1 cellular context compared by ENCODE assay signal in the genomic region with DNA sequence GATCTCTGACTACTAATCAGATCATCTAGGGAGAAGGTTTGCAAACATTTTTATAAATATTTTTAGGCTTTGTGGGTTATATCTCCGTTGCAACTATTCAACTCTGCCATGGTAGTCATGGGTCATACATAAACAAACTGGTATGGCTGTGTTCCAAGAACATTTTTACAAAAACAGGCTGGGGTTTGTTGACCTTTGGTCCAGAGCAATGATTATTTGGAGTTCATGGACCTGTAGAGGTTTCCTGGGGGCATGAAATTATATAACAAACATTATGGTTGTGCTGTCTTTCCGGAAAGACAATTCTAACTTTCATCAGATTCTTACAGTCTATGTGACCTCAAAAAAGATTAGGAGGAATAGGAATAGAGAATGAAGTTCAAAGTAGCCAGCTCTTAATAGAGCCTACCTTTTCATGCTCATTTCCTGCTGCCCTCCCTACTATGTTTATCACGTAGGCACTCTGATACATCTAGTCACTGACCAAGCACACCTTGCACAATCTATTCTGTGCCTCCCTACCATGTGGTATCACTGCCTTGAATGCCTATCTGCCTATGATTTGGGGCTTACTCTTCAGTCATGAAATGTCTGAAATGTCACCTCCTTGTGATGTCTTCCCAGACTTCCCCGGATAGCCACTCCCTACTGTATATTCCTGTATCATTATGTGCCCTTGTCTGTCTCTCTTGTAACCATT.
TF ChIP-seq lines count a peak whose summit lies in the region.

No MANE protein-coding gene starts in this region.

TF ChIP-seq in HepG2, 621 proteins besides CTCF, POLR2A, EP300 and RAD21 (continued from another document and continues in another):
- TF ChIP-seq NR2F6 (IDR thresholded peaks at IDR 0.05) (peak; percentile 94), NR2F6 (CRISPR knock-in tag; IDR thresholded peaks at IDR 0.05) (peak; percentile 89), MEIS2 (CRISPR knock-in tag; IDR thresholded peaks at IDR 0.05) (peak; percentile 36), NFE2L1 (CRISPR knock-in tag; IDR thresholded peaks at IDR 0.05; ENCODE audit: borderline replicate concordance) (no peak), SKI (IDR thresholded peaks at IDR 0.05; ENCODE audit: partially characterized antibody) (peak; percentile 85), ZNF747 (CRISPR knock-in tag; IDR thresholded peaks at IDR 0.05; ENCODE audit: borderline replicate concordance) (peak; percentile 78; the same call in 1 of the 2 replicates), ZBTB44 (CRISPR knock-in tag; IDR thresholded peaks at IDR 0.05) (no peak), RORA (CRISPR knock-in tag; IDR thresholded peaks at IDR 0.05) (peak; percentile 72; the same call in 1 of the 2 replicates), MED8 (CRISPR knock-in tag; IDR thresholded peaks at IDR 0.05; ENCODE audit: insufficient replicate concordance) (no peak), NBN (conservative IDR thresholded peaks at IDR 0.05) (no peak), HMG20A (CRISPR knock-in tag; IDR thresholded peaks at IDR 0.05; ENCODE audit: borderline replicate concordance) (peak; percentile 89), RNF2 (conservative IDR thresholded peaks at IDR 0.05; ENCODE audit: low read depth) (no peak), ZNF570 (CRISPR knock-in tag; IDR thresholded peaks at IDR 0.05; ENCODE audit: borderline replicate concordance) (no peak), ZNF629 (CRISPR knock-in tag; conservative IDR thresholded peaks at IDR 0.05) (peak; percentile 42; the same call in 1 of the 2 replicates), CCAR2 (optimal IDR thresholded peaks at IDR 0.05; ENCODE audit: low read depth, low read length) (no peak), ZFP91 (CRISPR knock-in tag; IDR thresholded peaks at IDR 0.05; ENCODE audit: borderline replicate concordance) (no peak; the same call in 1 of the 2 replicates), KLF16 (CRISPR knock-in tag; IDR thresholded peaks at IDR 0.05) (peak in 1 of 2 experiments; percentile 91; a peak in 2 of 4 replicates), MED1 (CRISPR knock-in tag; IDR thresholded peaks at IDR 0.05) (peak; percentile 98), TEAD3 (CRISPR knock-in tag; optimal IDR thresholded peaks at IDR 0.05; ENCODE audit: borderline replicate concordance) (peak; percentile 76), THYN1 (CRISPR knock-in tag; IDR thresholded peaks at IDR 0.05; ENCODE audit: borderline replicate concordance, low read depth) (no peak), IKZF5 (CRISPR knock-in tag; IDR thresholded peaks at IDR 0.05) (peak; percentile 90), ZNF614 (CRISPR knock-in tag; IDR thresholded peaks at IDR 0.05; ENCODE audit: borderline replicate concordance) (peak; percentile 90), CEBPB (IDR thresholded peaks at IDR 0.05; ENCODE audit: borderline replicate concordance, low read depth, low read length) (peak; percentile 96), IKZF1 (IDR thresholded peaks at IDR 0.05) (no peak), BHLHE40 (IDR thresholded peaks at IDR 0.05; ENCODE audit: low read length) (no peak), ZNF543 (CRISPR knock-in tag; IDR thresholded peaks at IDR 0.05) (0 out of 2 replicates have a peak, but pooled peaks have one; percentile 40), HDAC2 (CRISPR knock-in tag; IDR thresholded peaks at IDR 0.05) (peak; percentile 83), BRD4 (CRISPR knock-in tag; IDR thresholded peaks at IDR 0.05) (peak; percentile 61; the same call in 1 of the 2 replicates), SAP130 (CRISPR knock-in tag; IDR thresholded peaks at IDR 0.05; ENCODE audit: low read depth) (peak; percentile 70), ARNT2 (CRISPR knock-in tag; IDR thresholded peaks at IDR 0.05; ENCODE audit: low read depth) (peak; percentile 55; the same call in 1 of the 2 replicates), SMYD3 (CRISPR knock-in tag; IDR thresholded peaks at IDR 0.05) (no peak; the same call in 1 of the 2 replicates), SRF (IDR thresholded peaks at IDR 0.05; ENCODE audit: low read depth, low read length) (no peak), NR3C1 (CRISPR knock-in tag; IDR thresholded peaks at IDR 0.05) (no peak)
- TF ChIP-seq, protein P1, sequence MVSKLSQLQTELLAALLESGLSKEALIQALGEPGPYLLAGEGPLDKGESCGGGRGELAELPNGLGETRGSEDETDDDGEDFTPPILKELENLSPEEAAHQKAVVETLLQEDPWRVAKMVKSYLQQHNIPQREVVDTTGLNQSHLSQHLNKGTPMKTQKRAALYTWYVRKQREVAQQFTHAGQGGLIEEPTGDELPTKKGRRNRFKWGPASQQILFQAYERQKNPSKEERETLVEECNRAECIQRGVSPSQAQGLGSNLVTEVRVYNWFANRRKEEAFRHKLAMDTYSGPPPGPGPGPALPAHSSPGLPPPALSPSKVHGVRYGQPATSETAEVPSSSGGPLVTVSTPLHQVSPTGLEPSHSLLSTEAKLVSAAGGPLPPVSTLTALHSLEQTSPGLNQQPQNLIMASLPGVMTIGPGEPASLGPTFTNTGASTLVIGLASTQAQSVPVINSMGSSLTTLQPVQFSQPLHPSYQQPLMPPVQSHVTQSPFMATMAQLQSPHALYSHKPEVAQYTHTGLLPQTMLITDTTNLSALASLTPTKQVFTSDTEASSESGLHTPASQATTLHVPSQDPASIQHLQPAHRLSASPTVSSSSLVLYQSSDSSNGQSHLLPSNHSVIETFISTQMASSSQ (IDR thresholded peaks at IDR 0.05; ENCODE audit: low read depth), result peak; percentile 89
- TF ChIP-seq, protein P1 (CRISPR knock-in tag; IDR thresholded peaks at IDR 0.05; ENCODE audit: borderline replicate concordance), result peak; percentile 96
- TF ChIP-seq, protein P2, sequence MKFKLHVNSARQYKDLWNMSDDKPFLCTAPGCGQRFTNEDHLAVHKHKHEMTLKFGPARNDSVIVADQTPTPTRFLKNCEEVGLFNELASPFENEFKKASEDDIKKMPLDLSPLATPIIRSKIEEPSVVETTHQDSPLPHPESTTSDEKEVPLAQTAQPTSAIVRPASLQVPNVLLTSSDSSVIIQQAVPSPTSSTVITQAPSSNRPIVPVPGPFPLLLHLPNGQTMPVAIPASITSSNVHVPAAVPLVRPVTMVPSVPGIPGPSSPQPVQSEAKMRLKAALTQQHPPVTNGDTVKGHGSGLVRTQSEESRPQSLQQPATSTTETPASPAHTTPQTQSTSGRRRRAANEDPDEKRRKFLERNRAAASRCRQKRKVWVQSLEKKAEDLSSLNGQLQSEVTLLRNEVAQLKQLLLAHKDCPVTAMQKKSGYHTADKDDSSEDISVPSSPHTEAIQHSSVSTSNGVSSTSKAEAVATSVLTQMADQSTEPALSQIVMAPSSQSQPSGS (CRISPR knock-in tag; IDR thresholded peaks at IDR 0.05), result peak; percentile 75
- TF ChIP-seq, protein P3, sequence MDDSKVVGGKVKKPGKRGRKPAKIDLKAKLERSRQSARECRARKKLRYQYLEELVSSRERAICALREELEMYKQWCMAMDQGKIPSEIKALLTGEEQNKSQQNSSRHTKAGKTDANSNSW (CRISPR knock-in tag; IDR thresholded peaks at IDR 0.05; ENCODE audit: borderline replicate concordance), result no peak
- TF ChIP-seq, protein P4, sequence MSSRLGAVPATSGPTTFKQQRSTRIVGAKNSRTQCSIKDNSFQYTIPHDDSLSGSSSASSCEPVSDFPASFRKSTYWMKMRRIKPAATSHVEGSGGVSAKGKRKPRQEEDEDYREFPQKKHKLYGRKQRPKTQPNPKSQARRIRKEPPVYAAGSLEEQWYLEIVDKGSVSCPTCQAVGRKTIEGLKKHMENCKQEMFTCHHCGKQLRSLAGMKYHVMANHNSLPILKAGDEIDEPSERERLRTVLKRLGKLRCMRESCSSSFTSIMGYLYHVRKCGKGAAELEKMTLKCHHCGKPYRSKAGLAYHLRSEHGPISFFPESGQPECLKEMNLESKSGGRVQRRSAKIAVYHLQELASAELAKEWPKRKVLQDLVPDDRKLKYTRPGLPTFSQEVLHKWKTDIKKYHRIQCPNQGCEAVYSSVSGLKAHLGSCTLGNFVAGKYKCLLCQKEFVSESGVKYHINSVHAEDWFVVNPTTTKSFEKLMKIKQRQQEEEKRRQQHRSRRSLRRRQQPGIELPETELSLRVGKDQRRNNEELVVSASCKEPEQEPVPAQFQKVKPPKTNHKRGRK (CRISPR knock-in tag; IDR thresholded peaks at IDR 0.05), result no peak
- TF ChIP-seq, protein P5, sequence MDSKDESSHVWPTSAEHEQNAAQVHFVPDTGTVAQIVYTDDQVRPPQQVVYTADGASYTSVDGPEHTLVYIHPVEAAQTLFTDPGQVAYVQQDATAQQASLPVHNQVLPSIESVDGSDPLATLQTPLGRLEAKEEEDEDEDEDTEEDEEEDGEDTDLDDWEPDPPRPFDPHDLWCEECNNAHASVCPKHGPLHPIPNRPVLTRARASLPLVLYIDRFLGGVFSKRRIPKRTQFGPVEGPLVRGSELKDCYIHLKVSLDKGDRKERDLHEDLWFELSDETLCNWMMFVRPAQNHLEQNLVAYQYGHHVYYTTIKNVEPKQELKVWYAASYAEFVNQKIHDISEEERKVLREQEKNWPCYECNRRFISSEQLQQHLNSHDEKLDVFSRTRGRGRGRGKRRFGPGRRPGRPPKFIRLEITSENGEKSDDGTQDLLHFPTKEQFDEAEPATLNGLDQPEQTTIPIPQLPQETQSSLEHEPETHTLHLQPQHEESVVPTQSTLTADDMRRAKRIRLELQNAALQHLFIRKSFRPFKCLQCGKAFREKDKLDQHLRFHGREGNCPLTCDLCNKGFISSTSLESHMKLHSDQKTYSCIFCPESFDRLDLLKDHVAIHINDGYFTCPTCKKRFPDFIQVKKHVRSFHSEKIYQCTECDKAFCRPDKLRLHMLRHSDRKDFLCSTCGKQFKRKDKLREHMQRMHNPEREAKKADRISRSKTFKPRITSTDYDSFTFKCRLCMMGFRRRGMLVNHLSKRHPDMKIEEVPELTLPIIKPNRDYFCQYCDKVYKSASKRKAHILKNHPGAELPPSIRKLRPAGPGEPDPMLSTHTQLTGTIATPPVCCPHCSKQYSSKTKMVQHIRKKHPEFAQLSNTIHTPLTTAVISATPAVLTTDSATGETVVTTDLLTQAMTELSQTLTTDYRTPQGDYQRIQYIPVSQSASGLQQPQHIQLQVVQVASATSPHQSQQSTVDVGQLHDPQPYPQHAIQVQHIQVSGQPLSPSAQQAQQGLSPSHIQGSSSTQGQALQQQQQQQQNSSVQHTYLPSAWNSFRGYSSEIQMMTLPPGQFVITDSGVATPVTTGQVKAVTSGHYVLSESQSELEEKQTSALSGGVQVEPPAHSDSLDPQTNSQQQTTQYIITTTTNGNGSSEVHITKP (CRISPR knock-in tag; IDR thresholded peaks at IDR 0.05; ENCODE audit: low read depth), result peak; percentile 54; the same call in 1 of the 2 replicates
- TF ChIP-seq, protein P6, sequence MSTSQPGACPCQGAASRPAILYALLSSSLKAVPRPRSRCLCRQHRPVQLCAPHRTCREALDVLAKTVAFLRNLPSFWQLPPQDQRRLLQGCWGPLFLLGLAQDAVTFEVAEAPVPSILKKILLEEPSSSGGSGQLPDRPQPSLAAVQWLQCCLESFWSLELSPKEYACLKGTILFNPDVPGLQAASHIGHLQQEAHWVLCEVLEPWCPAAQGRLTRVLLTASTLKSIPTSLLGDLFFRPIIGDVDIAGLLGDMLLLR (CRISPR knock-in tag; IDR thresholded peaks at IDR 0.05), result no peak
- TF ChIP-seq, protein P7, sequence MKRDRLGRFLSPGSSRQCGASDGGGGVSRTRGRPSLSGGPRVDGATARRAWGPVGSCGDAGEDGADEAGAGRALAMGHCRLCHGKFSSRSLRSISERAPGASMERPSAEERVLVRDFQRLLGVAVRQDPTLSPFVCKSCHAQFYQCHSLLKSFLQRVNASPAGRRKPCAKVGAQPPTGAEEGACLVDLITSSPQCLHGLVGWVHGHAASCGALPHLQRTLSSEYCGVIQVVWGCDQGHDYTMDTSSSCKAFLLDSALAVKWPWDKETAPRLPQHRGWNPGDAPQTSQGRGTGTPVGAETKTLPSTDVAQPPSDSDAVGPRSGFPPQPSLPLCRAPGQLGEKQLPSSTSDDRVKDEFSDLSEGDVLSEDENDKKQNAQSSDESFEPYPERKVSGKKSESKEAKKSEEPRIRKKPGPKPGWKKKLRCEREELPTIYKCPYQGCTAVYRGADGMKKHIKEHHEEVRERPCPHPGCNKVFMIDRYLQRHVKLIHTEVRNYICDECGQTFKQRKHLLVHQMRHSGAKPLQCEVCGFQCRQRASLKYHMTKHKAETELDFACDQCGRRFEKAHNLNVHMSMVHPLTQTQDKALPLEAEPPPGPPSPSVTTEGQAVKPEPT (CRISPR knock-in tag; IDR thresholded peaks at IDR 0.05; ENCODE audit: low read depth), result no peak
